11 cellular contexts compared by ENCODE assay signal in the genomic region with DNA sequence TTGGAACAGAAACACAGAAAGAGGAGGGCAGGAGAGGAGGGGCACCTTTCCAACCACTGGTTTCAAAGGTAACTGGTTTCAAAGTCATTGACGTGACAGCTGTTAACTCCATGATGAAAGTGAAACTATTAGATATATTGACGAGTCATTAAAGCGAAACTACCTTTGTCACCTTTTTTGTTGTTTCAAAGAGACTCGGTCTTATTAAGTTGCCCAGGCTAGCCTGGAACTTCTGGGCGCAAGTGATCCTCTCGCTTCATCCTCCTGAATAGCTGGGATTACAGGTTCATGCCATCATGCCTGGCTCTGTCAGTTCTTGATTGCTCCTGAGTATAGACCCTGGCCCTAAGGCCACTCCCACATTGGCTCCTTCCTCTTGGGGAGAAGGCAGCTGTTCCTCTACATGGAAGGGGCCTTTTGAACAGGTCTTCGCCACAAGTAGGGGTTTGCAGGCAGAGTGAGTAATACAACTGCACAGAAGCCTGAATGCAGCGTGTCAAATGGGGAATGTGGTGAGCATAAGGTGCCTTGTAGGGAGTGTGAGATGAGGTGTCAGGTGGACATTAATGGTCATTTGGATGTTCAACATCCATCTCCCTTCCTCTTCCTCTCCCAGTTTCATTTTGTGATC. TPM values are rescaled to one million over a fixed set of nuclear protein-coding genes. Genes with fewer than 3 reads are reported as not detected.
A peak's percentile ranks its signal among the peaks of the same experiment; 100 is the strongest.
DNase-seq lines count a peak whose midpoint lies in the region; ATAC-seq, FAIRE-seq and TF ChIP-seq lines count a peak whose summit lies in the region.
"Had no signal": no experiment of that assay in that cellular context is flagged by ENCODE, and none has a peak within 500 bp of the region (broad histone marks: within the 10 kb centered on the region; RNA-seq: fewer than 3 reads in every experiment).

No MANE protein-coding gene starts in this region.

- H3K9me3 ChIP-seq in keratinocyte (ENCODE audit: control insufficient read depth, low read depth, low read length) (no peaks in the 10 kb centered on the region), mesenchymal stem cell (ENCODE audit: control insufficient read depth, low read length) (no peaks in the 10 kb centered on the region)

- dilution Hi-C loops in keratinocyte (cut with MboI; ENCODE audit: extremely low pct_ligation_motif_present, low sequenced_read_pairs), result no loop called here

- no peak overlapping the region for H3K14ac ChIP-seq in mesenchymal stem cell (ENCODE audit: low read length in 2 of 2)

- H3K27ac ChIP-seq in keratinocyte (ENCODE audit: control insufficient read depth, insufficient read depth, low read length), result no peak overlapping the region
- H3K27ac ChIP-seq in mesenchymal stem cell (ENCODE audit: low read length, poor library complexity, severe bottlenecking), result no peak overlapping the region

- H2BK12ac ChIP-seq in mesenchymal stem cell (ENCODE audit: low read length in 2 of 2), result no peak overlapping the region

- H2AK5ac ChIP-seq in mesenchymal stem cell (ENCODE audit: low read length, severe bottlenecking), result no peak overlapping the region

- no peaks in the 10 kb centered on the region for H3K79me2 ChIP-seq in keratinocyte (ENCODE audit: control insufficient read depth, insufficient read depth, low read length)

- DNase-seq in GM20000 (ENCODE audit: low spot score), result peak; percentile 60
- DNase-seq in keratinocyte (ENCODE audit: low read depth, low spot score), result no peak
- no peak for DNase-seq in H54 (ENCODE audit: insufficient read length, low spot score)
- DNase-seq in mesenchymal stem cell, result no peak
- DNase-seq in ecto neural progenitor cell (ENCODE audit: low spot score), result no peak
- no peak for DNase-seq in MV-4-11 (lab: John Stamatoyannopoulos, UW)
- DNase-seq: effector memory CD4-positive, alpha-beta T cell; SHP77 treated with DMSO at 0.1 percent for 48 hours; stimulated activated CD4-positive, alpha-beta T cell treated with anti-CD3 and anti-CD28 coated beads, Interleukin-12 subunit alpha, Interleukin-12 subunit beta, amount 100 ng/mL, for 4 hours had no signal

- no peaks in the 10 kb centered on the region for H3K79me1 ChIP-seq in mesenchymal stem cell (replicated peaks; ENCODE audit: low read length, poor library complexity, severe bottlenecking)

- no peak overlapping the region for H3K18ac ChIP-seq in mesenchymal stem cell (ENCODE audit: low read depth in 1 of 2, low read length in 2 of 2)

- no peak for TF ChIP-seq POLR2A in H54 (IDR thresholded peaks at IDR 0.05; ENCODE audit: low read depth, low read length)

- no peak for TF ChIP-seq CTCF in GM20000 (IDR thresholded peaks at IDR 0.05; ENCODE audit: extremely low read depth, missing control alignments)
- TF ChIP-seq CTCF in keratinocyte (optimal IDR thresholded peaks at IDR 0.05 in 1 of 3, IDR thresholded peaks at IDR 0.05 in 1 of 3, conservative IDR thresholded peaks at IDR 0.05 in 1 of 3; ENCODE audit: extremely low read depth in 1 of 3, insufficient read depth in 2 of 3, low read length in 3 of 3), result no peak

- no peaks in the 10 kb centered on the region for H3K4me1 ChIP-seq in keratinocyte (ENCODE audit: control insufficient read depth, extremely low read depth, insufficient read depth, low read length)
- H3K4me1 ChIP-seq in mesenchymal stem cell (ENCODE audit: control insufficient read depth, insufficient read depth, low read depth, low read length), result no peaks in the 10 kb centered on the region

- no peak overlapping the region for H2BK15ac ChIP-seq in mesenchymal stem cell (ENCODE audit: low read depth, poor library complexity, severe bottlenecking)

- ATAC-seq in GM18502 (IDR thresholded peaks at IDR 0.05; ENCODE audit: poor library complexity, unreplicated experiment) (peak; percentile 80), HG03175 (IDR thresholded peaks at IDR 0.05; ENCODE audit: unreplicated experiment) (peak; percentile 68)

- no peaks in the 10 kb centered on the region for H3K27me3 ChIP-seq in keratinocyte (ENCODE audit: control insufficient read depth, extremely low read depth, insufficient read depth, low read length)
- peaks cover 0 to 42% of the 10 kb centered on the region in 2 experiments for H3K27me3 ChIP-seq in mesenchymal stem cell (ENCODE audit: control insufficient read depth in 1 of 2, insufficient read depth in 1 of 2, low read length in 2 of 2)

- peak overlapping the region; percentile 38 for H3K4me2 ChIP-seq in keratinocyte (ENCODE audit: control insufficient read depth, extremely low read depth, insufficient read depth, low read depth, low read length)
- H3K4me2 ChIP-seq in mesenchymal stem cell (ENCODE audit: low read length, poor library complexity, severe bottlenecking), result no peak overlapping the region

- no peak overlapping the region for H3K4ac ChIP-seq in mesenchymal stem cell (ENCODE audit: low read depth in 1 of 2, low read length in 2 of 2)

- no peak overlapping the region for H3K23ac ChIP-seq in mesenchymal stem cell (ENCODE audit: low read length in 2 of 2)

- no peaks in the 10 kb centered on the region for H4K20me1 ChIP-seq in keratinocyte (ENCODE audit: control insufficient read depth, extremely low read depth, insufficient read depth, low read length)

- no peak for FAIRE-seq in keratinocyte (lab: Jason Lieb, UNC)
- FAIRE-seq in H54 (lab: Jason Lieb, UNC), result no peak

- H2BK5ac ChIP-seq in mesenchymal stem cell (ENCODE audit: low read depth, low read length, poor library complexity, severe bottlenecking), result no peak overlapping the region

- no peak overlapping the region for H4K91ac ChIP-seq in mesenchymal stem cell (ENCODE audit: low read length)

- H3K36me3 ChIP-seq in keratinocyte (ENCODE audit: control insufficient read depth in 2 of 2, extremely low read depth in 1 of 2, insufficient read depth in 2 of 2, low read length in 2 of 2) (no peaks in the 10 kb centered on the region), mesenchymal stem cell (ENCODE audit: control insufficient read depth in 1 of 2, insufficient read depth in 2 of 2, low read depth in 1 of 2, low read length in 2 of 2) (no peaks in the 10 kb centered on the region)

- no peak overlapping the region for H2BK120ac ChIP-seq in mesenchymal stem cell (ENCODE audit: low read depth, low read length)

- 92% methylated on average over 7 of the region's 8 CpGs for WGBS in mesenchymal stem cell

- H3K4me3 ChIP-seq in keratinocyte (ENCODE audit: control insufficient read depth in 2 of 3, extremely low read depth in 1 of 3, insufficient read depth in 2 of 3, low read depth in 1 of 3, low read length in 3 of 3), result no peak overlapping the region
- no peak overlapping the region for H3K4me3 ChIP-seq in mesenchymal stem cell (ENCODE audit: insufficient read depth in 1 of 2, low read depth in 1 of 2, low read length in 2 of 2)

- H3K9me1 ChIP-seq in keratinocyte (ENCODE audit: control insufficient read depth, extremely low read depth, insufficient read depth, low read length), result no peaks in the 10 kb centered on the region

- no peak overlapping the region for H4K8ac ChIP-seq in mesenchymal stem cell (ENCODE audit: low read length)

- H3K9ac ChIP-seq in keratinocyte (ENCODE audit: control insufficient read depth, extremely low read depth, insufficient read depth, low read length) (no peak overlapping the region), mesenchymal stem cell (ENCODE audit: low read length) (no peak overlapping the region)

- H2AFZ ChIP-seq in keratinocyte (ENCODE audit: control insufficient read depth, low read length) (no peak overlapping the region), mesenchymal stem cell (ENCODE audit: low read depth, low read length) (no peak overlapping the region)

RNA-seq across cellular contexts. Expression of a gene that starts 3.4 kb away (rescaled TPM):
- 6.0 to 11.2 TPM (median 7.7 TPM) in 3 replicates for polyA plus RNA-seq in keratinocyte
- 2.1 TPM for polyA plus RNA-seq in keratinocyte (2011; ENCODE audit: low read depth)
- 6.1 and 18.8 TPM in 2 replicates for polyA plus RNA-seq in keratinocyte (2011; cell fraction: cytosol; rRNA removed)
- 5.3 and 8.8 TPM in 2 replicates for polyA plus RNA-seq in keratinocyte (2011; cell fraction: nucleus; rRNA removed)
- polyA plus RNA-seq in keratinocyte (2012; ENCODE audit: low replicate concordance), result 13.5 and 15.7 TPM in 2 replicates
- polyA minus RNA-seq in keratinocyte, result 2.7 to 6.3 TPM (median 2.9 TPM) in 3 replicates
- polyA minus RNA-seq in keratinocyte (2011; cell fraction: cytosol; rRNA and poly(A)+ RNA removed), result 20.7 TPM
- 3.8 and 4.1 TPM in 2 replicates for polyA minus RNA-seq in keratinocyte (2011; cell fraction: nucleus; rRNA and poly(A)+ RNA removed)
- 1.2 TPM for polyA plus RNA-seq in mesenchymal stem cell (2013, experiment 1 of 2)
- polyA plus RNA-seq in mesenchymal stem cell (2013, experiment 2 of 2), result 1.3 TPM

RNA-seq across cellular contexts. Expression of a gene that starts 12.3 kb away (rescaled TPM):
- not detected in 3 replicates for polyA plus RNA-seq in keratinocyte
- polyA plus RNA-seq in keratinocyte (2011; ENCODE audit: low read depth), result not detected
- polyA plus RNA-seq in keratinocyte (2011; cell fraction: cytosol; rRNA removed), result not detected in 2 replicates
- polyA plus RNA-seq in keratinocyte (2011; cell fraction: nucleus; rRNA removed), result not detected in 2 replicates
- not detected in 2 replicates for polyA plus RNA-seq in keratinocyte (2012; ENCODE audit: low replicate concordance)
- not detected in 3 replicates for polyA minus RNA-seq in keratinocyte
- not detected for polyA minus RNA-seq in keratinocyte (2011; cell fraction: cytosol; rRNA and poly(A)+ RNA removed)
- polyA minus RNA-seq in keratinocyte (2011; cell fraction: nucleus; rRNA and poly(A)+ RNA removed), result not detected in 2 replicates
- polyA plus RNA-seq in mesenchymal stem cell (2013, experiment 1 of 2), result not detected
- polyA plus RNA-seq in mesenchymal stem cell (2013, experiment 2 of 2), result not detected

RNA-seq across cellular contexts. Expression of a gene that starts 13.8 kb away (rescaled TPM):
- 23.4 to 38.5 TPM (median 29.9 TPM) in 3 replicates for polyA plus RNA-seq in keratinocyte
- 8.5 TPM for polyA plus RNA-seq in keratinocyte (2011; ENCODE audit: low read depth)
- polyA plus RNA-seq in keratinocyte (2011; cell fraction: cytosol; rRNA removed), result 17.7 and 37.1 TPM in 2 replicates
- 20.6 and 22.3 TPM in 2 replicates for polyA plus RNA-seq in keratinocyte (2011; cell fraction: nucleus; rRNA removed)
- 12.6 and 45.5 TPM in 2 replicates for polyA plus RNA-seq in keratinocyte (2012; ENCODE audit: low replicate concordance)
- 20.8 to 36.8 TPM (median 32.9 TPM) in 3 replicates for polyA minus RNA-seq in keratinocyte
- 50.6 TPM for polyA minus RNA-seq in keratinocyte (2011; cell fraction: cytosol; rRNA and poly(A)+ RNA removed)
- polyA minus RNA-seq in keratinocyte (2011; cell fraction: nucleus; rRNA and poly(A)+ RNA removed), result 13.2 and 19.5 TPM in 2 replicates
- 12.5 TPM for polyA plus RNA-seq in mesenchymal stem cell (2013, experiment 1 of 2)
- polyA plus RNA-seq in mesenchymal stem cell (2013, experiment 2 of 2), result 13.0 TPM

RNA-seq across cellular contexts. Expression of a gene that starts 28.5 kb away (rescaled TPM):
- 0.02 to 0.07 TPM (median 0.06 TPM) in 3 replicates for polyA plus RNA-seq in keratinocyte
- polyA plus RNA-seq in keratinocyte (2011; ENCODE audit: low read depth), result not detected
- polyA plus RNA-seq in keratinocyte (2011; cell fraction: cytosol; rRNA removed), result 0.04 TPM in 1 of 2 replicates, not detected in the other
- 0.11 and 0.13 TPM in 2 replicates for polyA plus RNA-seq in keratinocyte (2011; cell fraction: nucleus; rRNA removed)
- polyA plus RNA-seq in keratinocyte (2012; ENCODE audit: low replicate concordance), result 0.06 TPM in 1 of 2 replicates, not detected in the other
- 0.22 to 0.30 TPM in 2 of 3 replicates, not detected in the other for polyA minus RNA-seq in keratinocyte
- polyA minus RNA-seq in keratinocyte (2011; cell fraction: cytosol; rRNA and poly(A)+ RNA removed), result not detected
- polyA minus RNA-seq in keratinocyte (2011; cell fraction: nucleus; rRNA and poly(A)+ RNA removed), result 0.32 and 0.47 TPM in 2 replicates
- polyA plus RNA-seq in mesenchymal stem cell (2013, experiment 1 of 2), result not detected
- not detected for polyA plus RNA-seq in mesenchymal stem cell (2013, experiment 2 of 2)

RNA-seq across cellular contexts. Expression of a gene that starts 33.9 kb away (rescaled TPM):
- polyA plus RNA-seq in keratinocyte, result 1.1 to 4.7 TPM (median 4.3 TPM) in 3 replicates
- 0.69 TPM for polyA plus RNA-seq in keratinocyte (2011; ENCODE audit: low read depth)
- 2.2 and 14.0 TPM in 2 replicates for polyA plus RNA-seq in keratinocyte (2011; cell fraction: cytosol; rRNA removed)
- polyA plus RNA-seq in keratinocyte (2011; cell fraction: nucleus; rRNA removed), result 2.8 and 7.2 TPM in 2 replicates
- 2.0 and 7.7 TPM in 2 replicates for polyA plus RNA-seq in keratinocyte (2012; ENCODE audit: low replicate concordance)
- polyA minus RNA-seq in keratinocyte, result 0.32 to 2.3 TPM (median 0.40 TPM) in 3 replicates
- 14.4 TPM for polyA minus RNA-seq in keratinocyte (2011; cell fraction: cytosol; rRNA and poly(A)+ RNA removed)
- 2.2 and 3.4 TPM in 2 replicates for polyA minus RNA-seq in keratinocyte (2011; cell fraction: nucleus; rRNA and poly(A)+ RNA removed)
- polyA plus RNA-seq in mesenchymal stem cell (2013, experiment 1 of 2), result 8.6 TPM
- 7.8 TPM for polyA plus RNA-seq in mesenchymal stem cell (2013, experiment 2 of 2)
